Comparison of ENCODE assay signal across 1 cellular context in the genomic region with DNA sequence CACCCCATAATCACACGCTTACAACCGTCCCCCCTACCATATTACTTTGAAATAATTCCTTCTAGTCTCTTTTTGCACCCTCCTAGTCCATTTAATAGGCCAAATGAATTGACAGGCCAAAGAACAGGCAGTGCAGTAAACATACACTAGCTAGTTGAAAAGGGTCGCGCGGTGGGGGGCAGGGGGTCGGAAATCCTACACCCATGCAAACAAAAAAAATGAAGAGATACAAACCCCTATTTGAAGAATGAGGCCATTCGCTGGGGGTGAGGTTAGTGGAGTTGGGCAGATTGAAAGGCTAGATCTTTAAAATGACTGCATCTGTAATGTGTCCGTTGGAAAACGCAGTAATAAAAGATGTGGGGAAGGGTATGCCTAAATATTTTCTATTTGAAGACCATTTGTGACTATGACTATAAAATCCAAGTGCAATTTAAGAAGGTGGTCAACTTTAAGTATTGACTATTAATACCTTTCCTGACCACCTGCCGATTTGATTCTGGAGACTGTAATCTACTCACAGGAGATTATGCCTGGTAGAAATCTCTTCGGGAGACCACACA.
TF ChIP-seq lines count a peak whose summit lies in the region.

No MANE protein-coding gene starts in this region.

TF ChIP-seq in GM23338, 12 proteins besides CTCF, POLR2A, EP300 and RAD21 (continued from another document):
- TF ChIP-seq, protein P1, sequence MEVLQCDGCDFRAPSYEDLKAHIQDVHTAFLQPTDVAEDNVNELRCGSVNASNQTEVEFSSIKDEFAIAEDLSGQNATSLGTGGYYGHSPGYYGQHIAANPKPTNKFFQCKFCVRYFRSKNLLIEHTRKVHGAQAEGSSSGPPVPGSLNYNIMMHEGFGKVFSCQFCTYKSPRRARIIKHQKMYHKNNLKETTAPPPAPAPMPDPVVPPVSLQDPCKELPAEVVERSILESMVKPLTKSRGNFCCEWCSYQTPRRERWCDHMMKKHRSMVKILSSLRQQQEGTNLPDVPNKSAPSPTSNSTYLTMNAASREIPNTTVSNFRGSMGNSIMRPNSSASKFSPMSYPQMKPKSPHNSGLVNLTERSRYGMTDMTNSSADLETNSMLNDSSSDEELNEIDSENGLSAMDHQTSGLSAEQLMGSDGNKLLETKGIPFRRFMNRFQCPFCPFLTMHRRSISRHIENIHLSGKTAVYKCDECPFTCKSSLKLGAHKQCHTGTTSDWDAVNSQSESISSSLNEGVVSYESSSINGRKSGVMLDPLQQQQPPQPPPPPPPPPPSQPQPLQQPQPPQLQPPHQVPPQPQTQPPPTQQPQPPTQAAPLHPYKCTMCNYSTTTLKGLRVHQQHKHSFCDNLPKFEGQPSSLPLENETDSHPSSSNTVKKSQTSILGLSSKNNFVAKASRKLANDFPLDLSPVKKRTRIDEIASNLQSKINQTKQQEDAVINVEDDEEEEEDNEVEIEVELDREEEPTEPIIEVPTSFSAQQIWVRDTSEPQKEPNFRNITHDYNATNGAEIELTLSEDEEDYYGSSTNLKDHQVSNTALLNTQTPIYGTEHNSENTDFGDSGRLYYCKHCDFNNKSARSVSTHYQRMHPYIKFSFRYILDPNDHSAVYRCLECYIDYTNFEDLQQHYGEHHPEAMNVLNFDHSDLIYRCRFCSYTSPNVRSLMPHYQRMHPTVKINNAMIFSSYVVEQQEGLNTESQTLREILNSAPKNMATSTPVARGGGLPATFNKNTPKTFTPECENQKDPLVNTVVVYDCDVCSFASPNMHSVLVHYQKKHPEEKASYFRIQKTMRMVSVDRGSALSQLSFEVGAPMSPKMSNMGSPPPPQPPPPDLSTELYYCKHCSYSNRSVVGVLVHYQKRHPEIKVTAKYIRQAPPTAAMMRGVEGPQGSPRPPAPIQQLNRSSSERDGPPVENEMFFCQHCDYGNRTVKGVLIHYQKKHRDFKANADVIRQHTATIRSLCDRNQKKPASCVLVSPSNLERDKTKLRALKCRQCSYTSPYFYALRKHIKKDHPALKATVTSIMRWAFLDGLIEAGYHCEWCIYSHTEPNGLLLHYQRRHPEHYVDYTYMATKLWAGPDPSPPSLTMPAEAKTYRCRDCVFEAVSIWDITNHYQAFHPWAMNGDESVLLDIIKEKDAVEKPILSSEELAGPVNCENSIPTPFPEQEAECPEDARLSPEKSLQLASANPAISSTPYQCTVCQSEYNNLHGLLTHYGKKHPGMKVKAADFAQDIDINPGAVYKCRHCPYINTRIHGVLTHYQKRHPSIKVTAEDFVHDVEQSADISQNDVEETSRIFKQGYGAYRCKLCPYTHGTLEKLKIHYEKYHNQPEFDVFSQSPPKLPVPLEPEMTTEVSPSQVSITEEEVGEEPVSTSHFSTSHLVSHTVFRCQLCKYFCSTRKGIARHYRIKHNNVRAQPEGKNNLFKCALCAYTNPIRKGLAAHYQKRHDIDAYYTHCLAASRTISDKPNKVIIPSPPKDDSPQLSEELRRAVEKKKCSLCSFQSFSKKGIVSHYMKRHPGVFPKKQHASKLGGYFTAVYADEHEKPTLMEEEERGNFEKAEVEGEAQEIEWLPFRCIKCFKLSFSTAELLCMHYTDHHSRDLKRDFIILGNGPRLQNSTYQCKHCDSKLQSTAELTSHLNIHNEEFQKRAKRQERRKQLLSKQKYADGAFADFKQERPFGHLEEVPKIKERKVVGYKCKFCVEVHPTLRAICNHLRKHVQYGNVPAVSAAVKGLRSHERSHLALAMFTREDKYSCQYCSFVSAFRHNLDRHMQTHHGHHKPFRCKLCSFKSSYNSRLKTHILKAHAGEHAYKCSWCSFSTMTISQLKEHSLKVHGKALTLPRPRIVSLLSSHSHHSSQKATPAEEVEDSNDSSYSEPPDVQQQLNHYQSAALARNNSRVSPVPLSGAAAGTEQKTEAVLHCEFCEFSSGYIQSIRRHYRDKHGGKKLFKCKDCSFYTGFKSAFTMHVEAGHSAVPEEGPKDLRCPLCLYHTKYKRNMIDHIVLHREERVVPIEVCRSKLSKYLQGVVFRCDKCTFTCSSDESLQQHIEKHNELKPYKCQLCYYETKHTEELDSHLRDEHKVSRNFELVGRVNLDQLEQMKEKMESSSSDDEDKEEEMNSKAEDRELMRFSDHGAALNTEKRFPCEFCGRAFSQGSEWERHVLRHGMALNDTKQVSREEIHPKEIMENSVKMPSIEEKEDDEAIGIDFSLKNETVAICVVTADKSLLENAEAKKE (CRISPR knock-in tag; IDR thresholded peaks at IDR 0.05) = no peak
TF ChIP-seq in GM23338: peak in this region for 0.
